Comparison of ENCODE assay signal across 23 cellular contexts in genomic region chr10:82084904-82085303, GRCh38.
"Had no signal": no experiment of that assay in that cellular context is flagged by ENCODE, and none has a peak within 500 bp of the region (broad histone marks: within the 10 kb centered on the region; RNA-seq: fewer than 3 reads in every experiment).

No MANE protein-coding gene starts in this region.

- H3K9me3 Mint-ChIP-seq: activated naive CD8-positive, alpha-beta T cell treated with anti-CD3 and anti-CD28 coated beads for 36 hours; activated T-helper 1 cell treated with anti-CD3 and anti-CD28 coated beads, Interleukin-12 subunit alpha, Interleukin-12 subunit beta, Interleukin-2, Interleukin-4 antibody, amounts not matched to agents 30 ng/mL and 10 ng/mL and 1 ng/mL, durations not matched to agents 14 hours and 24 hours and 36 hours; stimulated activated naive CD8-positive, alpha-beta T cell treated with anti-CD3 and anti-CD28 coated beads, Interleukin-15, amount 100 ng/mL, for 72 hours had no signal

- H3K4me3 ChIP-seq: heart left ventricle, left ventricle myocardium inferior, mucosa of descending colon, ovary, psoas muscle, suprapubic skin, transverse colon, uterus had no signal

- H3K27me3 Mint-ChIP-seq: activated CD4-positive, alpha-beta memory T cell treated with anti-CD3 and anti-CD28 coated beads for 36 hours; activated naive CD8-positive, alpha-beta T cell treated with anti-CD3 and anti-CD28 coated beads for 36 hours; effector memory CD8-positive, alpha-beta T cell; memory B cell; naive B cell; stimulated activated naive CD8-positive, alpha-beta T cell treated with anti-CD3 and anti-CD28 coated beads, Interleukin-15, amount 100 ng/mL, for 72 hours had no signal

- H3K4me1 Mint-ChIP-seq: activated naive CD8-positive, alpha-beta T cell treated with anti-CD3 and anti-CD28 coated beads for 36 hours; immature natural killer cell; memory B cell; naive B cell; stimulated activated naive CD8-positive, alpha-beta T cell treated with anti-CD3 and anti-CD28 coated beads, Interleukin-15, amount 100 ng/mL, for 72 hours had no signal

- H3K36me3 Mint-ChIP-seq: activated CD4-positive, alpha-beta memory T cell treated with anti-CD3 and anti-CD28 coated beads for 36 hours; activated naive CD8-positive, alpha-beta T cell treated with anti-CD3 and anti-CD28 coated beads for 36 hours; immature natural killer cell; memory B cell; naive B cell had no signal

- H3K4me3 Mint-ChIP-seq: activated CD4-positive, alpha-beta memory T cell treated with anti-CD3 and anti-CD28 coated beads for 36 hours; activated naive CD8-positive, alpha-beta T cell treated with anti-CD3 and anti-CD28 coated beads for 36 hours; activated T-helper 1 cell treated with anti-CD3 and anti-CD28 coated beads, Interleukin-12 subunit alpha, Interleukin-12 subunit beta, Interleukin-2, Interleukin-4 antibody, amounts not matched to agents 30 ng/mL and 10 ng/mL and 1 ng/mL, durations not matched to agents 14 hours and 24 hours and 36 hours; effector memory CD8-positive, alpha-beta T cell; immature natural killer cell; memory B cell; naive B cell; stimulated activated naive CD8-positive, alpha-beta T cell treated with anti-CD3 and anti-CD28 coated beads, Interleukin-15, amount 100 ng/mL, for 72 hours had no signal

- H3K27ac ChIP-seq: heart left ventricle, left ventricle myocardium inferior, ovary, psoas muscle, suprapubic skin, transverse colon, uterus had no signal

- DNase-seq: activated CD4-positive, alpha-beta memory T cell treated with anti-CD3 and anti-CD28 coated beads for 36 hours; activated CD4-positive, alpha-beta T cell treated with anti-CD3 and anti-CD28 coated beads for 4 hours; activated gamma-delta T cell treated with Interleukin-2 at 50 U/mL for 16 hours; activated naive CD8-positive, alpha-beta T cell treated with anti-CD3 and anti-CD28 coated beads for 36 hours; activated T-cell treated with anti-CD3 and anti-CD28 coated beads for 4 hours; amniotic stem cell; effector memory CD8-positive, alpha-beta T cell; erythroblast; heart left ventricle; immature natural killer cell; kidney glomerular epithelial cell; left ventricle myocardium inferior; mucosa of descending colon; naive B cell; ovary; psoas muscle; right cardiac atrium; stimulated activated naive CD8-positive, alpha-beta T cell treated with anti-CD3 and anti-CD28 coated beads, Interleukin-15, amount 100 ng/mL, for 72 hours; transverse colon; uterus had no signal

- H3K27ac Mint-ChIP-seq: activated CD4-positive, alpha-beta memory T cell treated with anti-CD3 and anti-CD28 coated beads for 36 hours; activated naive CD8-positive, alpha-beta T cell treated with anti-CD3 and anti-CD28 coated beads for 36 hours; activated T-helper 1 cell treated with anti-CD3 and anti-CD28 coated beads, Interleukin-12 subunit alpha, Interleukin-12 subunit beta, Interleukin-2, Interleukin-4 antibody, amounts not matched to agents 30 ng/mL and 10 ng/mL and 1 ng/mL, durations not matched to agents 14 hours and 24 hours and 36 hours; effector memory CD8-positive, alpha-beta T cell; immature natural killer cell; memory B cell; naive B cell; stimulated activated naive CD8-positive, alpha-beta T cell treated with anti-CD3 and anti-CD28 coated beads, Interleukin-15, amount 100 ng/mL, for 72 hours had no signal

- H3K9me3 ChIP-seq: heart left ventricle, left ventricle myocardium inferior, mucosa of descending colon, ovary, psoas muscle, suprapubic skin, transverse colon, uterus had no signal

- H3K4me1 ChIP-seq: heart left ventricle, left ventricle myocardium inferior, psoas muscle, suprapubic skin, transverse colon, uterus had no signal

- ATAC-seq: effector memory CD8-positive, alpha-beta T cell; heart left ventricle; mucosa of descending colon; psoas muscle; right cardiac atrium; stimulated activated naive CD8-positive, alpha-beta T cell treated with anti-CD3 and anti-CD28 coated beads, Interleukin-15, amount 100 ng/mL, for 72 hours had no signal

- H3K36me3 ChIP-seq: heart left ventricle, left ventricle myocardium inferior, ovary, suprapubic skin, transverse colon, uterus had no signal

- H3K27me3 ChIP-seq: heart left ventricle, ovary, suprapubic skin, transverse colon, uterus had no signal
